2 cellular contexts compared by ENCODE assay signal in the genomic region with DNA sequence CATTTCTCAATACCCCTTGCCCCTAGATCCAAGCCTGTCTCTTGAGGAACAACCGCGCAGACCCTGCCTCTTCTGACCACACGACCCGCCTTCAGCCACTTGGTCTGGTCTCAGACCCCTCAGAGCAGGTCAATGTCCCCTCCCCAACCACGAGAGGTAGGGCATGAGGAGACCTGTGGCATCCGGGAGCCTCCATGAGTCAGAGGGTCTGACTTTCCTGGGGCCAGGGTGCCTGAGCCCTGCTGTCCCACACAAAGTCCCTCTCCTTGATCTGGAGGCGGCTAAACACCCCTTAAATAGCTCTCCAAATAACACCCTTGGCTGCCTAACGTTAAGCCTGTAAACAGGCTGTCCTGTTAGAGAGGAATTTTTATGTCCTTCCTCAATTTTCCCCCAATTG.
TF ChIP-seq lines count a peak whose summit lies in the region.

No MANE protein-coding gene starts in this region.

TF ChIP-seq in HEK293, 187 proteins besides CTCF, POLR2A, EP300 and RAD21:
- TF ChIP-seq ZNF335 (tag by site-specific recombination; conservative IDR thresholded peaks at IDR 0.05), result 0 out of 2 replicates have a peak, but pooled peaks have one; percentile 44
- no peak for TF ChIP-seq SP3 (tag by site-specific recombination; IDR thresholded peaks at IDR 0.05)
- no peak for TF ChIP-seq KLF9 (tag by site-specific recombination; IDR thresholded peaks at IDR 0.05; ENCODE audit: low read depth)
TF ChIP-seq in HEK293: peak in this region for 1.

TF ChIP-seq in H1, 55 proteins besides CTCF, POLR2A, EP300 and RAD21:
- TF ChIP-seq HDAC6 (IDR thresholded peaks at IDR 0.05; ENCODE audit: low read depth, low read length) (no peak), RXRA (IDR thresholded peaks at IDR 0.05; ENCODE audit: insufficient read depth, low read depth, low read length) (no peak), TEAD4 (IDR thresholded peaks at IDR 0.05; ENCODE audit: low read depth, low read length) (no peak), BCL11A (IDR thresholded peaks at IDR 0.05; ENCODE audit: low read depth in 2 of 2, low read length in 2 of 2) (no peak), GTF2F1 (IDR thresholded peaks at IDR 0.05; ENCODE audit: borderline replicate concordance, low read depth, low read length) (no peak), CEBPB (IDR thresholded peaks at IDR 0.05; ENCODE audit: low read depth, low read length) (no peak), SP4 (IDR thresholded peaks at IDR 0.05; ENCODE audit: low read length) (no peak)
TF ChIP-seq in H1: peak in this region for 0.
